Comparison of ENCODE assay signal across 1 cellular context in genomic region chr2:180328795-180329422, GRCh38.
TF ChIP-seq lines count a peak whose summit lies in the region.

No MANE protein-coding gene starts in this region.

TF ChIP-seq in WTC11, 78 proteins besides CTCF, POLR2A, EP300 and RAD21 (continued from another document):
- TF ChIP-seq USF1 (CRISPR knock-in tag; IDR thresholded peaks at IDR 0.05) (no peak), TP53 (CRISPR knock-in tag; IDR thresholded peaks at IDR 0.05) (no peak), SMAD4 (CRISPR knock-in tag; IDR thresholded peaks at IDR 0.05) (no peak), JAZF1 (CRISPR knock-in tag; IDR thresholded peaks at IDR 0.05) (no peak), RORB (CRISPR knock-in tag; IDR thresholded peaks at IDR 0.05) (no peak), SP1 (CRISPR knock-in tag; conservative IDR thresholded peaks at IDR 0.05) (no peak), CDX4 (CRISPR knock-in tag; IDR thresholded peaks at IDR 0.05; ENCODE audit: borderline replicate concordance) (no peak), CREB1 (CRISPR knock-in tag; IDR thresholded peaks at IDR 0.05) (no peak), TCF7 (CRISPR knock-in tag; IDR thresholded peaks at IDR 0.05; ENCODE audit: low read depth) (no peak)
